In genomic region chr15:60574801-60575631, GRCh38 we compare ENCODE assay signal across 16 cellular contexts.
DNase-seq lines count a peak whose midpoint lies in the region; ATAC-seq and TF ChIP-seq lines count a peak whose summit lies in the region.
"Had no signal": no experiment of that assay in that cellular context is flagged by ENCODE, and none has a peak within 500 bp of the region (broad histone marks: within the 10 kb centered on the region; RNA-seq: fewer than 3 reads in every experiment).

No MANE protein-coding gene starts in this region.

- no peak overlapping the region for H3K4me3 ChIP-seq in CD8-positive, alpha-beta T cell (ENCODE audit: low read depth, low read length)
- peak overlapping the region in 1 of 4 donors; percentile 3 for H3K4me3 ChIP-seq in adrenal gland
- H3K4me3 ChIP-seq: body of pancreas, dorsolateral prefrontal cortex, HAP-1 had no signal

- TF ChIP-seq CTCF in CD8-positive, alpha-beta T cell (IDR thresholded peaks at IDR 0.05) = no peak
- no peak for TF ChIP-seq CTCF in adrenal gland (IDR thresholded peaks at IDR 0.05)

- WGBS in adrenal gland, 4 donors = 43 to 54% (median 48%) methylated on average over 11 of the region's 11 CpGs

- intact Hi-C loops in CD8-positive, alpha-beta T cell (cut with DNase I, micrococcal nuclease) = no loop called here
- intact Hi-C loops in adrenal gland (cut with DNase I) = no loop called here

- H3K9me3 ChIP-seq in CD8-positive, alpha-beta T cell (ENCODE audit: low read length) = no peaks in the 10 kb centered on the region
- no peaks in the 10 kb centered on the region for H3K9me3 ChIP-seq in adrenal gland (replicated peaks in 1 of 3)
- H3K9me3 ChIP-seq: body of pancreas, HAP-1, neutrophil had no signal

- no peak for DNase-seq in CD8-positive, alpha-beta T cell
- DNase-seq in adrenal gland = no peak
- DNase-seq in naive thymus-derived CD8-positive, alpha-beta T cell = no peak
- no peak for DNase-seq in NCI-H1436 (lab: John Stamatoyannopoulos, UW)
- DNase-seq in NCI-H1048 (lab: John Stamatoyannopoulos, UW) = no peak
- DNase-seq: DMS53, dorsolateral prefrontal cortex, KG1, mesendoderm, NCI-H446 treated with DMSO at 0.1 percent for 48 hours had no signal

- H3K27ac ChIP-seq in CD8-positive, alpha-beta T cell (ENCODE audit: low read depth, low read length) = no peak overlapping the region
- peak overlapping the region; percentile 9 to 79 (median 65) for H3K27ac ChIP-seq in adrenal gland
- H3K27ac ChIP-seq: body of pancreas, dorsolateral prefrontal cortex, neutrophil had no signal

- TF ChIP-seq POLR2A in adrenal gland (IDR thresholded peaks at IDR 0.05) = no peak

- H3K4me1 Mint-ChIP-seq in CD8-positive, alpha-beta T cell (ENCODE audit: low read depth) = peaks cover 93% of the 10 kb centered on the region
- peaks cover 30 to 45% (median 38%) of the 10 kb centered on the region in 3 donors for H3K4me1 Mint-ChIP-seq in IgD-negative memory B cell
- peaks cover 47 to 96% (median 93%) of the 10 kb centered on the region in 4 donors for H3K4me1 Mint-ChIP-seq in naive thymus-derived CD8-positive, alpha-beta T cell

- H3K36me3 ChIP-seq in CD8-positive, alpha-beta T cell (ENCODE audit: insufficient read depth, low read length) = no peaks in the 10 kb centered on the region
- peaks cover 0 to 3% of the 10 kb centered on the region in 2 donors for H3K36me3 ChIP-seq in adrenal gland (replicated peaks in 1 of 2)
- H3K36me3 ChIP-seq: HAP-1, neutrophil had no signal

- H3K27ac Mint-ChIP-seq in CD8-positive, alpha-beta T cell = peak overlapping the region; percentile 97
- peak overlapping the region; percentile 55 to 81 (median 58) for H3K27ac Mint-ChIP-seq in IgD-negative memory B cell
- H3K27ac Mint-ChIP-seq in naive thymus-derived CD8-positive, alpha-beta T cell = peak overlapping the region; percentile 12 to 96 (median 90)

- peak overlapping the region; percentile 79 for H3K4me3 Mint-ChIP-seq in CD8-positive, alpha-beta T cell
- H3K4me3 Mint-ChIP-seq in IgD-negative memory B cell = peak overlapping the region in 1 of 4 donors; percentile 65
- peak overlapping the region in 9 of 10 donors; percentile 26 to 93 (median 70) for H3K4me3 Mint-ChIP-seq in naive thymus-derived CD8-positive, alpha-beta T cell

- H3K27me3 Mint-ChIP-seq in CD8-positive, alpha-beta T cell (ENCODE audit: low read depth) = no peaks in the 10 kb centered on the region
- H3K27me3 Mint-ChIP-seq in IgD-negative memory B cell = peaks cover 6% of the 10 kb centered on the region
- no peaks in the 10 kb centered on the region for H3K27me3 Mint-ChIP-seq in naive thymus-derived CD8-positive, alpha-beta T cell

- CTCF ChIA-PET in CD8-positive, alpha-beta T cell (lab: Charles Lee) = interaction anchor here (0.7 to 3.6 kb wide), 3 partner anchors 11 to 342 kb away, joined by 3 to 20 read pairs (median 8); no protein-coding TSS in a partner anchor

- H3K4me1 ChIP-seq in CD8-positive, alpha-beta T cell (ENCODE audit: insufficient read depth, low read length) = peaks cover 96% of the 10 kb centered on the region
- H3K4me1 ChIP-seq in adrenal gland (replicated peaks in 1 of 2) = peaks cover 46 to 78% of the 10 kb centered on the region in 2 donors

- POLR2A ChIA-PET in CD8-positive, alpha-beta T cell (lab: Charles Lee) = interaction anchor here (0.6 to 1.7 kb wide), 6 partner anchors 10 to 269 kb away, joined by 3 to 5 read pairs (median 3); no protein-coding TSS in a partner anchor
- POLR2A ChIA-PET in naive thymus-derived CD8-positive, alpha-beta T cell (lab: Charles Lee) = interaction anchor here (6.8 to 10.1 kb wide), 2 partner anchors 9 to 11 kb away, joined by 77 to 82 read pairs; no protein-coding TSS in a partner anchor

- H3K27me3 ChIP-seq in CD8-positive, alpha-beta T cell (ENCODE audit: insufficient read depth, low read length) = no peaks in the 10 kb centered on the region
- H3K27me3 ChIP-seq in adrenal gland = no peaks in the 10 kb centered on the region
- H3K27me3 ChIP-seq: body of pancreas, dorsolateral prefrontal cortex, neutrophil had no signal

- peaks cover 33% of the 10 kb centered on the region for H3K36me3 Mint-ChIP-seq in CD8-positive, alpha-beta T cell
- H3K36me3 Mint-ChIP-seq in IgD-negative memory B cell = peaks cover 2% of the 10 kb centered on the region
- peaks cover 0 to 11% (median 0%) of the 10 kb centered on the region in 3 donors for H3K36me3 Mint-ChIP-seq in naive thymus-derived CD8-positive, alpha-beta T cell

- no peaks in the 10 kb centered on the region for H3K9me3 Mint-ChIP-seq in CD8-positive, alpha-beta T cell
- peaks cover 0 to 2% (median 0%) of the 10 kb centered on the region in 3 donors for H3K9me3 Mint-ChIP-seq in IgD-negative memory B cell
- H3K9me3 Mint-ChIP-seq in naive thymus-derived CD8-positive, alpha-beta T cell = no peaks in the 10 kb centered on the region

- no peak for ATAC-seq in CD8-positive, alpha-beta T cell
- no peak for ATAC-seq in naive thymus-derived CD8-positive, alpha-beta T cell
- ATAC-seq in GM18868 (IDR thresholded peaks at IDR 0.05; ENCODE audit: unreplicated experiment) (no peak), HG03442 (IDR thresholded peaks at IDR 0.05; ENCODE audit: unreplicated experiment) (no peak)
